In genomic region chr7:99034932-99035722, GRCh38 we compare ENCODE assay signal across 23 cellular contexts.
DNase-seq lines count a peak whose midpoint lies in the region; ATAC-seq and TF ChIP-seq lines count a peak whose summit lies in the region.
"Had no signal": no experiment of that assay in that cellular context is flagged by ENCODE, and none has a peak within 500 bp of the region (broad histone marks: within the 10 kb centered on the region; RNA-seq: fewer than 3 reads in every experiment).

No MANE protein-coding gene starts in this region.

- peaks cover 50% of the 10 kb centered on the region for H3K36me3 Mint-ChIP-seq in CD4-positive, CD25-positive, alpha-beta regulatory T cell

- in situ Hi-C loops in GM13976 (cut with MboI; ENCODE audit: low sequenced_read_pairs, unreplicated experiment), result no loop called here

- H3K27ac Mint-ChIP-seq in CD4-positive, CD25-positive, alpha-beta regulatory T cell, result peak overlapping the region in 2 of 3 donors; percentile 42 to 87
- H3K27ac Mint-ChIP-seq: activated CD4-positive, alpha-beta memory T cell treated with anti-CD3 and anti-CD28 coated beads, Interleukin-2, amount 10 ng/mL, durations not matched to agents 7 days and 5 days; T-helper 1 cell treated with Interleukin-12 subunit alpha and Interleukin-12 subunit beta and Interleukin-4 antibody, amounts not matched to agents 30 μg/mL and 1 μg/mL, for 36 hours had no signal

- no peaks in the 10 kb centered on the region for H3K27me3 Mint-ChIP-seq in CD4-positive, CD25-positive, alpha-beta regulatory T cell
- H3K27me3 Mint-ChIP-seq: activated CD4-positive, alpha-beta memory T cell treated with anti-CD3 and anti-CD28 coated beads, Interleukin-2, amount 10 ng/mL, durations not matched to agents 7 days and 5 days; naive B cell had no signal

- H3K9ac ChIP-seq in BLaER1, result peak overlapping the region; percentile 87

- DNase-seq in CD4-positive, CD25-positive, alpha-beta regulatory T cell, result no peak
- DNase-seq in posterior vena cava (ENCODE audit: low spot score) (peak; percentile 77), spleen (no peak), NCI-H748 (lab: John Stamatoyannopoulos, UW; ENCODE audit: unreplicated experiment) (no peak), GM13976 (ENCODE audit: low spot score) (no peak)
- DNase-seq: activated CD4-positive, alpha-beta memory T cell treated with anti-CD3 and anti-CD28 coated beads, Interleukin-2, amount 10 ng/mL, durations not matched to agents 7 days and 5 days; activated CD4-positive, alpha-beta T cell treated with anti-CD3 and anti-CD28 coated beads for 1 hour; activated naive CD4-positive, alpha-beta T cell treated with Interleukin-2 at 50 U/mL for 16 hours; amygdala; cortex of kidney; hippocampal formation; Kasumi-1; MV-4-11; naive B cell; NCI-H1436 treated with DMSO at 0.1 percent for 48 hours; NCI-H446 treated with DMSO at 0.1 percent for 48 hours; trophoblast cell had no signal

- H3K36me3 ChIP-seq in BLaER1 (peaks cover 84% of the 10 kb centered on the region), spleen (peaks cover 7 to 100% (median 98%) of the 10 kb centered on the region in 6 donors)
- H3K36me3 ChIP-seq in CD4-positive, CD25-positive, alpha-beta regulatory T cell (ENCODE audit: control insufficient read depth, insufficient read depth, low read length), result peaks cover 90% of the 10 kb centered on the region

- intact Hi-C loops in posterior vena cava (cut with DNase I) (loop anchor here (5.0 kb wide), 2 partner anchors 107 to 277 kb away; partner anchors contain the start of gene SMURF1 (in 1 of the 2)), spleen (cut with DNase I; ENCODE audit: low total_unique reads) (no loop called here)

- H3K4me1 ChIP-seq in BLaER1 (peaks cover 98% of the 10 kb centered on the region), spleen (peaks cover 0 to 2% (median under 1%) of the 10 kb centered on the region in 6 donors)
- H3K4me1 ChIP-seq in CD4-positive, CD25-positive, alpha-beta regulatory T cell (ENCODE audit: control insufficient read depth, insufficient read depth, low read length, poor library complexity, severe bottlenecking), result no peaks in the 10 kb centered on the region

- H3K27ac ChIP-seq in BLaER1, result peak overlapping the region; percentile 98
- no peak overlapping the region for H3K27ac ChIP-seq in CD4-positive, CD25-positive, alpha-beta regulatory T cell (ENCODE audit: insufficient read depth, low read length, poor library complexity, severe bottlenecking)
- peak overlapping the region; percentile 13 for H3K27ac ChIP-seq in cingulate gyrus (ENCODE audit: low read depth, low read length)
- H3K27ac ChIP-seq in spleen, result no peak overlapping the region
- H3K27ac ChIP-seq: HL-60 had no signal

- ATAC-seq in CD4-positive, CD25-positive, alpha-beta regulatory T cell (ENCODE audit: low read depth in 2 of 2), result no peak
- ATAC-seq: gastroesophageal sphincter had no signal

- peak overlapping the region; percentile 97 for H3K4me2 ChIP-seq in BLaER1

- no peaks in the 10 kb centered on the region for H3K9me3 Mint-ChIP-seq in CD4-positive, CD25-positive, alpha-beta regulatory T cell
- H3K9me3 Mint-ChIP-seq: activated CD4-positive, alpha-beta memory T cell treated with anti-CD3 and anti-CD28 coated beads, Interleukin-2, amount 10 ng/mL, durations not matched to agents 7 days and 5 days; naive B cell; T-helper 1 cell treated with Interleukin-12 subunit alpha and Interleukin-12 subunit beta and Interleukin-4 antibody, amounts not matched to agents 30 μg/mL and 1 μg/mL, for 36 hours had no signal

- H3K4me1 Mint-ChIP-seq in CD4-positive, CD25-positive, alpha-beta regulatory T cell, result peaks cover 0 to under 1% (median under 1%) of the 10 kb centered on the region in 4 donors
- H3K4me1 Mint-ChIP-seq: activated CD4-positive, alpha-beta memory T cell treated with anti-CD3 and anti-CD28 coated beads, Interleukin-2, amount 10 ng/mL, durations not matched to agents 7 days and 5 days; CD14-positive monocyte had no signal

- TF ChIP-seq CTCF in spleen (IDR thresholded peaks at IDR 0.05 in 8 of 11, conservative IDR thresholded peaks at IDR 0.05 in 3 of 11), result no peak
- no peak for TF ChIP-seq CTCF in GM13976 (IDR thresholded peaks at IDR 0.05; ENCODE audit: borderline replicate concordance, control extremely low read depth, extremely low read depth, insufficient read depth, missing control alignments)

- 94 to 96% (median 94%) methylated on average over 28 to 30 of the region's 30 CpGs for WGBS in spleen, 5 donors

- TF ChIP-seq POLR2A in spleen (IDR thresholded peaks at IDR 0.05), result no peak

- H4K20me1 ChIP-seq in BLaER1, result no peaks in the 10 kb centered on the region; the same call in 1 of the 2 replicates

- no peaks in the 10 kb centered on the region for H3K27me3 ChIP-seq in BLaER1
- H3K27me3 ChIP-seq in CD4-positive, CD25-positive, alpha-beta regulatory T cell (ENCODE audit: control insufficient read depth, insufficient read depth, low read length), result no peaks in the 10 kb centered on the region
- H3K27me3 ChIP-seq in spleen (replicated peaks in 1 of 7), result no peaks in the 10 kb centered on the region
- H3K27me3 ChIP-seq: gastroesophageal sphincter had no signal

- H3K9me3 ChIP-seq in BLaER1 (no peaks in the 10 kb centered on the region), spleen (no peaks in the 10 kb centered on the region)
- no peaks in the 10 kb centered on the region for H3K9me3 ChIP-seq in CD4-positive, CD25-positive, alpha-beta regulatory T cell (ENCODE audit: control insufficient read depth in 2 of 2, low read length in 2 of 2)

- H3K4me3 ChIP-seq in BLaER1, result peak overlapping the region; percentile 73
- H3K4me3 ChIP-seq in CD4-positive, CD25-positive, alpha-beta regulatory T cell (ENCODE audit: low read depth, low read length), result no peak overlapping the region
- H3K4me3 ChIP-seq in spleen, result no peak overlapping the region
- H3K4me3 ChIP-seq: gastroesophageal sphincter had no signal

- no peak overlapping the region for H3K4me3 Mint-ChIP-seq in CD4-positive, CD25-positive, alpha-beta regulatory T cell
- H3K4me3 Mint-ChIP-seq: activated CD4-positive, alpha-beta memory T cell treated with anti-CD3 and anti-CD28 coated beads, Interleukin-2, amount 10 ng/mL, durations not matched to agents 7 days and 5 days; CD14-positive monocyte; T-helper 1 cell treated with Interleukin-12 subunit alpha and Interleukin-12 subunit beta and Interleukin-4 antibody, amounts not matched to agents 30 μg/mL and 1 μg/mL, for 36 hours had no signal

Comparison
In these comparisons a context has a peak if more than half of its experiments do, and no peak if none do; other contexts are left out.
1. H3K27ac ChIP-seq: peak in BLaER1 (single experiment) and cingulate gyrus (single experiment); none in CD4-positive, CD25-positive, alpha-beta regulatory T cell (single experiment) and spleen (0 of 8).